8 cellular contexts compared by ENCODE assay signal in the genomic region with DNA sequence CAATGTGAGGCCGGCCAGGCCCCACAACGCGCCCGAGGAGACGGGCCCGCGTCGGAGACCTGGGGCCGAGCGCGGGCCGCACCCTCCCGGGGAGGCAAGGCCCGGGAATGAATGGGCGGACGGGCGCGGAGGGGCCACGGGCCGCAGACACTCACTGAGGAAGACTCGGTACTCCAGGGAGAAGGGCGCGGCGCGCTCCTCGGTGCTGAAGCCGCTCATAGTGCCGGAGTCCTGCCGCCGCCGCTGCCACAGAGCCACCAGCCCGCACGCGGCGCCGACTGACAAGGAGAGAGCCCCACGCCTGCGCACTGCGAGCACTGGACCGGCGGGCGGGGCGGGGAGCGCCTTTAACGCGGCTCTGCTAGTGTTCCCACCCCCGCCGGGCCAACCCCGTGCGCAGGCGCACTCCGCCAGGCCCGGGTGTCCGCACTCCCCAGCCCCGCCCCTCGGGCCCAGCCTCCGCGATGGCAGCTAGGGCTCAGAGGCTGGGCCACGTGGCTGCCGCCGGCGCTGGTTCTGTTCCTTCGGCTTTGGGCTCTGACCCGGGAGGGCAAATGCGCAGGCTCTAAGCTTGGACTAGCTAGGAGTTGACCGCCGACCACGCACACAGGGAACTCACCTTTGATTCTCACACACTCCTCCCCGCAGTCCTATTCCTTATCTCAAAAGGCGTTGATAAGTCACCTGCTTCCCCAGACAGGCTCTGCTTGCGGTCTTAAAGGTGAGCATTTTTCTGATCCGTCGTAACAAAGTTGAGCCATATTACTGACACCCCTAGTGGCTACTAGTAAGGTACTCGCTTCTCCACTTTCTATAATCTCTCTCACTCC. TPM values are rescaled to one million over a fixed set of nuclear protein-coding genes. Genes with fewer than 3 reads are reported as not detected.
DNase-seq lines count a peak whose midpoint lies in the region; ATAC-seq and TF ChIP-seq lines count a peak whose summit lies in the region.

A gene (minus strand): TSS at position 321 of the 830 bp plus-strand sequence. CDS start 102 bp downstream, at position 219.

- peak; percentile 92 to 93 for DNase-seq in AML-193 (lab: John Stamatoyannopoulos, UW)
- DNase-seq in NCI-H460 (ENCODE audit: extremely low read depth, low read depth) = peak; percentile 95
- peak; percentile 99 for DNase-seq in activated CD4-positive, alpha-beta T cell treated with anti-CD3 and anti-CD28 coated beads for 1 hour
- peak; percentile 100 for DNase-seq in cerebellum (ENCODE audit: low spot score)
- DNase-seq in kidney epithelial cell (ENCODE audit: low read depth) = no peak
- peak; percentile 97 to 99 for DNase-seq in stimulated activated CD4-positive, alpha-beta T cell treated with anti-CD3 and anti-CD28 coated beads, Interleukin-15, amount 100 ng/mL, for 48 hours (ENCODE audit: low read depth in 2 of 2)

- H3K27me3 ChIP-seq in kidney epithelial cell (ENCODE audit: control insufficient read depth, insufficient read depth, low read length) = no peaks in the 10 kb centered on the region

- H3K36me3 ChIP-seq in kidney epithelial cell (ENCODE audit: control insufficient read depth, insufficient read depth, low read length) = no peaks in the 10 kb centered on the region

- H3K4me3 ChIP-seq in kidney epithelial cell (ENCODE audit: low read depth, low read length) = peak within 1 kb of the TSS; percentile 96

- ATAC-seq in GM19043 (IDR thresholded peaks at IDR 0.05; ENCODE audit: low read depth, unreplicated experiment) = peak; percentile 78
- ATAC-seq in HG03378 (IDR thresholded peaks at IDR 0.05; ENCODE audit: unreplicated experiment) = peak; percentile 57

- peak; percentile 27 for TF ChIP-seq CTCF in kidney epithelial cell (IDR thresholded peaks at IDR 0.05; ENCODE audit: insufficient read depth, low read length, poor library complexity, severe bottlenecking)

RNA-seq across cellular contexts. Expression of the gene that starts here (rescaled TPM):
- total RNA-seq in NCI-H460 (2014; rRNA removed; shearing (Covaris generic)) = 389 and 397 TPM in 2 replicates
- polyA plus RNA-seq in NCI-H460 (2014; cell fraction: nucleus; rRNA removed) = 258 and 309 TPM in 2 replicates
- total RNA-seq in cerebellum = 137 TPM
- 179 and 201 TPM in 2 replicates for total RNA-seq in kidney epithelial cell
